ENCODE assay signal across 12 cellular contexts in genomic region chr2:56444339-56444738, GRCh38.
A peak's percentile ranks its signal among the peaks of the same experiment; 100 is the strongest.
DNase-seq lines count a peak whose midpoint lies in the region; ATAC-seq and TF ChIP-seq lines count a peak whose summit lies in the region.
"Had no signal": no experiment of that assay in that cellular context is flagged by ENCODE, and none has a peak within 500 bp of the region (broad histone marks: within the 10 kb centered on the region; RNA-seq: fewer than 3 reads in every experiment).

No MANE protein-coding gene starts in this region.

- no peaks in the 10 kb centered on the region for H3K27me3 ChIP-seq in gastrocnemius medialis
- H3K27me3 ChIP-seq: heart right ventricle had no signal

- no peak for TF ChIP-seq CTCF in gastrocnemius medialis (IDR thresholded peaks at IDR 0.05 in 4 of 5, conservative IDR thresholded peaks at IDR 0.05 in 1 of 5)
- no peak for TF ChIP-seq CTCF in GM10248 (IDR thresholded peaks at IDR 0.05; ENCODE audit: control extremely low read depth, extremely low read depth, low read depth, missing control alignments)

- TF ChIP-seq POLR2A in gastrocnemius medialis (IDR thresholded peaks at IDR 0.05): no peak

- in situ Hi-C loops in gastrocnemius medialis (cut with MboI; ENCODE audit: low sequenced_read_pairs in 4 of 4): no loop called here

- ATAC-seq in HG03108 (IDR thresholded peaks at IDR 0.05; ENCODE audit: unreplicated experiment) (no peak), gastrocnemius medialis (no peak)

- peaks cover 0 to 7% of the 10 kb centered on the region in 2 donors for H3K4me1 ChIP-seq in gastrocnemius medialis
- H3K4me1 ChIP-seq: heart right ventricle had no signal

- intact Hi-C loops in gastrocnemius medialis (cut with DNase I; ENCODE audit: low total_unique reads): no loop called here

- CTCF ChIA-PET in GM10248 (lab: Yijun Ruan, JAX): interaction anchor here (1.1 kb wide), 1 partner anchor 37 kb away, joined by 3 read pairs; no protein-coding TSS in a partner anchor

- no peaks in the 10 kb centered on the region for H3K36me3 ChIP-seq in gastrocnemius medialis
- H3K36me3 ChIP-seq: heart right ventricle had no signal

- no peaks in the 10 kb centered on the region for H3K9me3 ChIP-seq in gastrocnemius medialis

- no peak overlapping the region for H3K4me3 ChIP-seq in gastrocnemius medialis
- H3K4me3 ChIP-seq: coronary artery, heart right ventricle, skin epidermis had no signal

- POLR2A ChIA-PET in GM10248 (lab: Yijun Ruan, JAX): no interaction called here

- DNase-seq in EH (ENCODE audit: low read depth) (peak; percentile 16), NCI-H1105 (lab: John Stamatoyannopoulos, UW) (peak; percentile 67), SHP77 (lab: John Stamatoyannopoulos, UW) (peak; percentile 61 to 67), mucosa of gallbladder (ENCODE audit: low spot score) (peak; percentile 75), gastrocnemius medialis (no peak), amniotic stem cell (lab: John Stamatoyannopoulos, UW) (no peak), GM10248 (ENCODE audit: extremely low spot score) (no peak)

- H3K27ac ChIP-seq in gastrocnemius medialis: no peak overlapping the region
- H3K27ac ChIP-seq: coronary artery, heart right ventricle, KMS-11, skin epidermis had no signal

Comparison
In these comparisons a context has a peak if more than half of its experiments do, and no peak if none do; other contexts are left out.
1. DNase-seq: peak in EH (single experiment), NCI-H1105 (single experiment), SHP77 (2 of 2) and mucosa of gallbladder (single experiment); none in gastrocnemius medialis (0 of 2), amniotic stem cell (single experiment) and GM10248 (single experiment).